ENCODE assay signal across 1 cellular context in genomic region chr5:25444697-25445096, GRCh38.
TF ChIP-seq lines count a peak whose summit lies in the region.

No MANE protein-coding gene starts in this region.

TF ChIP-seq in GM23338, 12 proteins besides CTCF, POLR2A, EP300 and RAD21 (continued from another document):
- TF ChIP-seq, protein P1, sequence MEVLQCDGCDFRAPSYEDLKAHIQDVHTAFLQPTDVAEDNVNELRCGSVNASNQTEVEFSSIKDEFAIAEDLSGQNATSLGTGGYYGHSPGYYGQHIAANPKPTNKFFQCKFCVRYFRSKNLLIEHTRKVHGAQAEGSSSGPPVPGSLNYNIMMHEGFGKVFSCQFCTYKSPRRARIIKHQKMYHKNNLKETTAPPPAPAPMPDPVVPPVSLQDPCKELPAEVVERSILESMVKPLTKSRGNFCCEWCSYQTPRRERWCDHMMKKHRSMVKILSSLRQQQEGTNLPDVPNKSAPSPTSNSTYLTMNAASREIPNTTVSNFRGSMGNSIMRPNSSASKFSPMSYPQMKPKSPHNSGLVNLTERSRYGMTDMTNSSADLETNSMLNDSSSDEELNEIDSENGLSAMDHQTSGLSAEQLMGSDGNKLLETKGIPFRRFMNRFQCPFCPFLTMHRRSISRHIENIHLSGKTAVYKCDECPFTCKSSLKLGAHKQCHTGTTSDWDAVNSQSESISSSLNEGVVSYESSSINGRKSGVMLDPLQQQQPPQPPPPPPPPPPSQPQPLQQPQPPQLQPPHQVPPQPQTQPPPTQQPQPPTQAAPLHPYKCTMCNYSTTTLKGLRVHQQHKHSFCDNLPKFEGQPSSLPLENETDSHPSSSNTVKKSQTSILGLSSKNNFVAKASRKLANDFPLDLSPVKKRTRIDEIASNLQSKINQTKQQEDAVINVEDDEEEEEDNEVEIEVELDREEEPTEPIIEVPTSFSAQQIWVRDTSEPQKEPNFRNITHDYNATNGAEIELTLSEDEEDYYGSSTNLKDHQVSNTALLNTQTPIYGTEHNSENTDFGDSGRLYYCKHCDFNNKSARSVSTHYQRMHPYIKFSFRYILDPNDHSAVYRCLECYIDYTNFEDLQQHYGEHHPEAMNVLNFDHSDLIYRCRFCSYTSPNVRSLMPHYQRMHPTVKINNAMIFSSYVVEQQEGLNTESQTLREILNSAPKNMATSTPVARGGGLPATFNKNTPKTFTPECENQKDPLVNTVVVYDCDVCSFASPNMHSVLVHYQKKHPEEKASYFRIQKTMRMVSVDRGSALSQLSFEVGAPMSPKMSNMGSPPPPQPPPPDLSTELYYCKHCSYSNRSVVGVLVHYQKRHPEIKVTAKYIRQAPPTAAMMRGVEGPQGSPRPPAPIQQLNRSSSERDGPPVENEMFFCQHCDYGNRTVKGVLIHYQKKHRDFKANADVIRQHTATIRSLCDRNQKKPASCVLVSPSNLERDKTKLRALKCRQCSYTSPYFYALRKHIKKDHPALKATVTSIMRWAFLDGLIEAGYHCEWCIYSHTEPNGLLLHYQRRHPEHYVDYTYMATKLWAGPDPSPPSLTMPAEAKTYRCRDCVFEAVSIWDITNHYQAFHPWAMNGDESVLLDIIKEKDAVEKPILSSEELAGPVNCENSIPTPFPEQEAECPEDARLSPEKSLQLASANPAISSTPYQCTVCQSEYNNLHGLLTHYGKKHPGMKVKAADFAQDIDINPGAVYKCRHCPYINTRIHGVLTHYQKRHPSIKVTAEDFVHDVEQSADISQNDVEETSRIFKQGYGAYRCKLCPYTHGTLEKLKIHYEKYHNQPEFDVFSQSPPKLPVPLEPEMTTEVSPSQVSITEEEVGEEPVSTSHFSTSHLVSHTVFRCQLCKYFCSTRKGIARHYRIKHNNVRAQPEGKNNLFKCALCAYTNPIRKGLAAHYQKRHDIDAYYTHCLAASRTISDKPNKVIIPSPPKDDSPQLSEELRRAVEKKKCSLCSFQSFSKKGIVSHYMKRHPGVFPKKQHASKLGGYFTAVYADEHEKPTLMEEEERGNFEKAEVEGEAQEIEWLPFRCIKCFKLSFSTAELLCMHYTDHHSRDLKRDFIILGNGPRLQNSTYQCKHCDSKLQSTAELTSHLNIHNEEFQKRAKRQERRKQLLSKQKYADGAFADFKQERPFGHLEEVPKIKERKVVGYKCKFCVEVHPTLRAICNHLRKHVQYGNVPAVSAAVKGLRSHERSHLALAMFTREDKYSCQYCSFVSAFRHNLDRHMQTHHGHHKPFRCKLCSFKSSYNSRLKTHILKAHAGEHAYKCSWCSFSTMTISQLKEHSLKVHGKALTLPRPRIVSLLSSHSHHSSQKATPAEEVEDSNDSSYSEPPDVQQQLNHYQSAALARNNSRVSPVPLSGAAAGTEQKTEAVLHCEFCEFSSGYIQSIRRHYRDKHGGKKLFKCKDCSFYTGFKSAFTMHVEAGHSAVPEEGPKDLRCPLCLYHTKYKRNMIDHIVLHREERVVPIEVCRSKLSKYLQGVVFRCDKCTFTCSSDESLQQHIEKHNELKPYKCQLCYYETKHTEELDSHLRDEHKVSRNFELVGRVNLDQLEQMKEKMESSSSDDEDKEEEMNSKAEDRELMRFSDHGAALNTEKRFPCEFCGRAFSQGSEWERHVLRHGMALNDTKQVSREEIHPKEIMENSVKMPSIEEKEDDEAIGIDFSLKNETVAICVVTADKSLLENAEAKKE (CRISPR knock-in tag; IDR thresholded peaks at IDR 0.05): no peak
- TF ChIP-seq STAT1 (IDR thresholded peaks at IDR 0.05; ENCODE audit: unreplicated experiment): no peak
- no peak for TF ChIP-seq EZH2 (IDR thresholded peaks at IDR 0.05; ENCODE audit: low read depth, unreplicated experiment)
- TF ChIP-seq, protein P2, sequence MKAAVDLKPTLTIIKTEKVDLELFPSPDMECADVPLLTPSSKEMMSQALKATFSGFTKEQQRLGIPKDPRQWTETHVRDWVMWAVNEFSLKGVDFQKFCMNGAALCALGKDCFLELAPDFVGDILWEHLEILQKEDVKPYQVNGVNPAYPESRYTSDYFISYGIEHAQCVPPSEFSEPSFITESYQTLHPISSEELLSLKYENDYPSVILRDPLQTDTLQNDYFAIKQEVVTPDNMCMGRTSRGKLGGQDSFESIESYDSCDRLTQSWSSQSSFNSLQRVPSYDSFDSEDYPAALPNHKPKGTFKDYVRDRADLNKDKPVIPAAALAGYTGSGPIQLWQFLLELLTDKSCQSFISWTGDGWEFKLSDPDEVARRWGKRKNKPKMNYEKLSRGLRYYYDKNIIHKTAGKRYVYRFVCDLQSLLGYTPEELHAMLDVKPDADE (IDR thresholded peaks at IDR 0.05): no peak
- no peak for TF ChIP-seq ZNF114 (CRISPR knock-in tag; IDR thresholded peaks at IDR 0.05)
- no peak for TF ChIP-seq ZNF331 (CRISPR knock-in tag; IDR thresholded peaks at IDR 0.05; ENCODE audit: low read depth)
TF ChIP-seq in GM23338: peak in this region for 0.
